8 cellular contexts compared by ENCODE assay signal in genomic region chr14:71103662-71104484, GRCh38.
DNase-seq lines count a peak whose midpoint lies in the region; ATAC-seq, FAIRE-seq and TF ChIP-seq lines count a peak whose summit lies in the region.

No MANE protein-coding gene starts in this region.

- no peak overlapping the region for H3K4me2 ChIP-seq in keratinocyte (ENCODE audit: control insufficient read depth, extremely low read depth, insufficient read depth, low read depth, low read length)

- no peaks in the 10 kb centered on the region for H3K4me1 ChIP-seq in body of pancreas
- peaks cover 3% of the 10 kb centered on the region for H3K4me1 ChIP-seq in keratinocyte (ENCODE audit: control insufficient read depth, extremely low read depth, insufficient read depth, low read length)
- H3K4me1 ChIP-seq in tibial nerve: no peaks in the 10 kb centered on the region

- POLR2A ChIA-PET in HEK293T (lab: Yijun Ruan, JAX): no interaction called here

- dilution Hi-C loops in keratinocyte (cut with MboI; ENCODE audit: extremely low pct_ligation_motif_present, low sequenced_read_pairs): no loop called here

- no peak for TF ChIP-seq EP300 in tibial nerve (IDR thresholded peaks at IDR 0.05)

- CTCF ChIA-PET in HEK293T (lab: Yijun Ruan, JAX): interaction anchor here (0.7 to 1.9 kb wide), 7 partner anchors 16 to 649 kb away, joined by 3 to 10 read pairs (median 5); no protein-coding TSS in a partner anchor

- no peak overlapping the region for H2AFZ ChIP-seq in keratinocyte (ENCODE audit: control insufficient read depth, low read length)

- no peak for ATAC-seq in body of pancreas
- ATAC-seq in HG03025 (IDR thresholded peaks at IDR 0.05; ENCODE audit: low FRiP score, unreplicated experiment): no peak

- FAIRE-seq in keratinocyte (lab: Jason Lieb, UNC): peak; percentile 69

- no peaks in the 10 kb centered on the region for H4K20me1 ChIP-seq in keratinocyte (ENCODE audit: control insufficient read depth, extremely low read depth, insufficient read depth, low read length)

- H3K27me3 ChIP-seq in body of pancreas: no peaks in the 10 kb centered on the region
- no peaks in the 10 kb centered on the region for H3K27me3 ChIP-seq in keratinocyte (ENCODE audit: control insufficient read depth, extremely low read depth, insufficient read depth, low read length)
- H3K27me3 ChIP-seq in tibial nerve: no peaks in the 10 kb centered on the region

- TF ChIP-seq CTCF in body of pancreas (IDR thresholded peaks at IDR 0.05) (peak; percentile 46 to 74 (median 71)), keratinocyte (optimal IDR thresholded peaks at IDR 0.05 in 1 of 3, IDR thresholded peaks at IDR 0.05 in 1 of 3, conservative IDR thresholded peaks at IDR 0.05 in 1 of 3; ENCODE audit: extremely low read depth in 1 of 3, insufficient read depth in 2 of 3, low read length in 3 of 3) (peak in 2 of 3 experiments; percentile 57 to 72), tibial nerve (IDR thresholded peaks at IDR 0.05) (peak; percentile 59 to 72 (median 70))

- no peaks in the 10 kb centered on the region for H3K79me2 ChIP-seq in keratinocyte (ENCODE audit: control insufficient read depth, insufficient read depth, low read length)

- H3K9me1 ChIP-seq in keratinocyte (ENCODE audit: control insufficient read depth, extremely low read depth, insufficient read depth, low read length): no peaks in the 10 kb centered on the region

- no peaks in the 10 kb centered on the region for H3K9me3 ChIP-seq in body of pancreas
- no peaks in the 10 kb centered on the region for H3K9me3 ChIP-seq in keratinocyte (ENCODE audit: control insufficient read depth, low read depth, low read length)
- no peaks in the 10 kb centered on the region for H3K9me3 ChIP-seq in tibial nerve

- TF ChIP-seq POLR2A in body of pancreas (IDR thresholded peaks at IDR 0.05) (no peak), tibial nerve (IDR thresholded peaks at IDR 0.05) (no peak)

- H3K27ac ChIP-seq in body of pancreas (no peak overlapping the region), keratinocyte (ENCODE audit: control insufficient read depth, insufficient read depth, low read length) (no peak overlapping the region), tibial nerve (no peak overlapping the region)

- H3K4me3 ChIP-seq in body of pancreas (no peak overlapping the region), keratinocyte (ENCODE audit: control insufficient read depth in 2 of 3, extremely low read depth in 1 of 3, insufficient read depth in 2 of 3, low read depth in 1 of 3, low read length in 3 of 3) (no peak overlapping the region), tibial nerve (no peak overlapping the region)

- DNase-seq in COR-L47 (lab: John Stamatoyannopoulos, UW): peak; percentile 47
- DNase-seq in HEK293T (ENCODE audit: extremely low spot score): peak; percentile 60
- DNase-seq in NCI-H526 treated with DMSO at 0.1 percent for 48 hours (lab: John Stamatoyannopoulos, UW): peak; percentile 29
- peak in 1 of 4 donors; percentile 33 for DNase-seq in body of pancreas
- peak; percentile 42 for DNase-seq in keratinocyte (ENCODE audit: low read depth, low spot score)
- peak in 1 of 2 donors; percentile 59 for DNase-seq in tibial nerve (ENCODE audit: low spot score in 2 of 2)
- no peak for DNase-seq in activated T-cell treated with anti-CD3 and anti-CD28 coated beads for 4 hours

- 52 to 57% methylated on average over 3 of the region's 3 CpGs for WGBS in body of pancreas, 2 donors
- WGBS in tibial nerve, 2 donors: 54 to 59% methylated on average over 3 of the region's 3 CpGs

- H3K36me3 ChIP-seq in body of pancreas (replicated peaks in 1 of 2; ENCODE audit: insufficient read depth in 1 of 2, low read depth in 2 of 2): peaks cover 0 to 2% of the 10 kb centered on the region in 2 donors
- peaks cover 16 to 22% of the 10 kb centered on the region in 2 experiments for H3K36me3 ChIP-seq in keratinocyte (ENCODE audit: control insufficient read depth in 2 of 2, extremely low read depth in 1 of 2, insufficient read depth in 2 of 2, low read length in 2 of 2)
- H3K36me3 ChIP-seq in tibial nerve: peaks cover 0 to 48% (median 0%) of the 10 kb centered on the region in 3 donors

- no peak overlapping the region for H3K9ac ChIP-seq in keratinocyte (ENCODE audit: control insufficient read depth, extremely low read depth, insufficient read depth, low read length)

- intact Hi-C loops in body of pancreas (cut with DNase I): no loop called here

TF ChIP-seq in HEK293T, 16 proteins besides CTCF, POLR2A, EP300 and RAD21:
- TF ChIP-seq FOXK2 (IDR thresholded peaks at IDR 0.05) (no peak), ELF4 (IDR thresholded peaks at IDR 0.05) (no peak)
TF ChIP-seq in HEK293T: peak in this region for 0.
